In the genomic region with DNA sequence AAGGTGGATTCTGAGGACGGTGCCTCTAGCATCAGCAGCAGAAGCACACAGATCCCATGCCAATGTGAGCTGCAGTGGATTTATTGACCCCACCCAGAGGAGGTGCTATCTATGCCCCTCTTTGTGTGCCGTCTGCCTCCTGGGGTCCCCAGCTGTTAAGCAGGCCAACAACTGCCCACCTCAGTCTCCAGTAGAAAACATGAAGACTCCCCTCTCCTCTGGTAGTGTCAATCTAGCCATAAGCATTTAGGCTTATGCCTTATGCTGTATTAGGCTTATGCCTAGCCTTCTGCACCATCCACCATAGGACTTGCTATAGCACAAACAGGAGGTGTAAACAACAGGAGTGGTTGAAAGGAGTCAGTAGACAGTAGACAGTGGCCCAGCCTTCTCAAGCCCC, we compare ENCODE assay signal across 1 cellular context.
TF ChIP-seq lines count a peak whose summit lies in the region.

No MANE protein-coding gene starts in this region.

TF ChIP-seq in HepG2, 621 proteins besides CTCF, POLR2A, EP300 and RAD21:
- TF ChIP-seq DPF2 (CRISPR knock-in tag; IDR thresholded peaks at IDR 0.05; ENCODE audit: borderline replicate concordance, low read depth), result no peak
- TF ChIP-seq, protein P1, sequence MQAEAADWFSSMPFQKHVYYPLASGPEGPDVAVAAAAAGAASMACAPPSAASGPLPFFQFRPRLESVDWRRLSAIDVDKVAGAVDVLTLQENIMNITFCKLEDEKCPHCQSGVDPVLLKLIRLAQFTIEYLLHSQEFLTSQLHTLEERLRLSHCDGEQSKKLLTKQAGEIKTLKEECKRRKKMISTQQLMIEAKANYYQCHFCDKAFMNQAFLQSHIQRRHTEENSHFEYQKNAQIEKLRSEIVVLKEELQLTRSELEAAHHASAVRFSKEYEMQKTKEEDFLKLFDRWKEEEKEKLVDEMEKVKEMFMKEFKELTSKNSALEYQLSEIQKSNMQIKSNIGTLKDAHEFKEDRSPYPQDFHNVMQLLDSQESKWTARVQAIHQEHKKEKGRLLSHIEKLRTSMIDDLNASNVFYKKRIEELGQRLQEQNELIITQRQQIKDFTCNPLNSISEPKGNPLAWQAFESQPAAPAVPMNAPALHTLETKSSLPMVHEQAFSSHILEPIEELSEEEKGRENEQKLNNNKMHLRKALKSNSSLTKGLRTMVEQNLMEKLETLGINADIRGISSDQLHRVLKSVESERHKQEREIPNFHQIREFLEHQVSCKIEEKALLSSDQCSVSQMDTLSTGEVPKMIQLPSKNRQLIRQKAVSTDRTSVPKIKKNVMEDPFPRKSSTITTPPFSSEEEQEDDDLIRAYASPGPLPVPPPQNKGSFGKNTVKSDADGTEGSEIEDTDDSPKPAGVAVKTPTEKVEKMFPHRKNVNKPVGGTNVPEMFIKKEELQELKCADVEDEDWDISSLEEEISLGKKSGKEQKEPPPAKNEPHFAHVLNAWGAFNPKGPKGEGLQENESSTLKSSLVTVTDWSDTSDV (CRISPR knock-in tag; IDR thresholded peaks at IDR 0.05), result no peak
- TF ChIP-seq PAF1 (CRISPR knock-in tag; IDR thresholded peaks at IDR 0.05), result no peak
- no peak for TF ChIP-seq FOSL2 (CRISPR knock-in tag; IDR thresholded peaks at IDR 0.05)
- no peak for TF ChIP-seq RFX5 (IDR thresholded peaks at IDR 0.05; ENCODE audit: low read depth, low read length)
- TF ChIP-seq MLLT10 (CRISPR knock-in tag; IDR thresholded peaks at IDR 0.05), result no peak
- TF ChIP-seq, protein P2, sequence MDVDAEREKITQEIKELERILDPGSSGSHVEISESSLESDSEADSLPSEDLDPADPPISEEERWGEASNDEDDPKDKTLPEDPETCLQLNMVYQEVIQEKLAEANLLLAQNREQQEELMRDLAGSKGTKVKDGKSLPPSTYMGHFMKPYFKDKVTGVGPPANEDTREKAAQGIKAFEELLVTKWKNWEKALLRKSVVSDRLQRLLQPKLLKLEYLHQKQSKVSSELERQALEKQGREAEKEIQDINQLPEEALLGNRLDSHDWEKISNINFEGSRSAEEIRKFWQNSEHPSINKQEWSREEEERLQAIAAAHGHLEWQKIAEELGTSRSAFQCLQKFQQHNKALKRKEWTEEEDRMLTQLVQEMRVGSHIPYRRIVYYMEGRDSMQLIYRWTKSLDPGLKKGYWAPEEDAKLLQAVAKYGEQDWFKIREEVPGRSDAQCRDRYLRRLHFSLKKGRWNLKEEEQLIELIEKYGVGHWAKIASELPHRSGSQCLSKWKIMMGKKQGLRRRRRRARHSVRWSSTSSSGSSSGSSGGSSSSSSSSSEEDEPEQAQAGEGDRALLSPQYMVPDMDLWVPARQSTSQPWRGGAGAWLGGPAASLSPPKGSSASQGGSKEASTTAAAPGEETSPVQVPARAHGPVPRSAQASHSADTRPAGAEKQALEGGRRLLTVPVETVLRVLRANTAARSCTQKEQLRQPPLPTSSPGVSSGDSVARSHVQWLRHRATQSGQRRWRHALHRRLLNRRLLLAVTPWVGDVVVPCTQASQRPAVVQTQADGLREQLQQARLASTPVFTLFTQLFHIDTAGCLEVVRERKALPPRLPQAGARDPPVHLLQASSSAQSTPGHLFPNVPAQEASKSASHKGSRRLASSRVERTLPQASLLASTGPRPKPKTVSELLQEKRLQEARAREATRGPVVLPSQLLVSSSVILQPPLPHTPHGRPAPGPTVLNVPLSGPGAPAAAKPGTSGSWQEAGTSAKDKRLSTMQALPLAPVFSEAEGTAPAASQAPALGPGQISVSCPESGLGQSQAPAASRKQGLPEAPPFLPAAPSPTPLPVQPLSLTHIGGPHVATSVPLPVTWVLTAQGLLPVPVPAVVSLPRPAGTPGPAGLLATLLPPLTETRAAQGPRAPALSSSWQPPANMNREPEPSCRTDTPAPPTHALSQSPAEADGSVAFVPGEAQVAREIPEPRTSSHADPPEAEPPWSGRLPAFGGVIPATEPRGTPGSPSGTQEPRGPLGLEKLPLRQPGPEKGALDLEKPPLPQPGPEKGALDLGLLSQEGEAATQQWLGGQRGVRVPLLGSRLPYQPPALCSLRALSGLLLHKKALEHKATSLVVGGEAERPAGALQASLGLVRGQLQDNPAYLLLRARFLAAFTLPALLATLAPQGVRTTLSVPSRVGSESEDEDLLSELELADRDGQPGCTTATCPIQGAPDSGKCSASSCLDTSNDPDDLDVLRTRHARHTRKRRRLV (CRISPR knock-in tag; IDR thresholded peaks at IDR 0.05), result no peak
- no peak for TF ChIP-seq FOXK1 (CRISPR knock-in tag; IDR thresholded peaks at IDR 0.05; ENCODE audit: borderline replicate concordance, low read depth)
- TF ChIP-seq ADNP (CRISPR knock-in tag; IDR thresholded peaks at IDR 0.05), result no peak
- TF ChIP-seq ZNF431 (CRISPR knock-in tag; IDR thresholded peaks at IDR 0.05; ENCODE audit: borderline replicate concordance, low read depth), result no peak
- TF ChIP-seq BCL6 (CRISPR knock-in tag; IDR thresholded peaks at IDR 0.05), result no peak
- no peak for TF ChIP-seq KAT7 (CRISPR knock-in tag; IDR thresholded peaks at IDR 0.05; ENCODE audit: borderline replicate concordance)
- TF ChIP-seq JUN (CRISPR knock-in tag; IDR thresholded peaks at IDR 0.05), result no peak
- no peak for TF ChIP-seq MEIS1 (CRISPR knock-in tag; IDR thresholded peaks at IDR 0.05; ENCODE audit: borderline replicate concordance)
- no peak for TF ChIP-seq ZNF124 (CRISPR knock-in tag; IDR thresholded peaks at IDR 0.05)
- TF ChIP-seq ZNF678 (CRISPR knock-in tag; IDR thresholded peaks at IDR 0.05), result no peak
- no peak for TF ChIP-seq RARG (CRISPR knock-in tag; IDR thresholded peaks at IDR 0.05; ENCODE audit: low read depth)
- TF ChIP-seq, protein P3, sequence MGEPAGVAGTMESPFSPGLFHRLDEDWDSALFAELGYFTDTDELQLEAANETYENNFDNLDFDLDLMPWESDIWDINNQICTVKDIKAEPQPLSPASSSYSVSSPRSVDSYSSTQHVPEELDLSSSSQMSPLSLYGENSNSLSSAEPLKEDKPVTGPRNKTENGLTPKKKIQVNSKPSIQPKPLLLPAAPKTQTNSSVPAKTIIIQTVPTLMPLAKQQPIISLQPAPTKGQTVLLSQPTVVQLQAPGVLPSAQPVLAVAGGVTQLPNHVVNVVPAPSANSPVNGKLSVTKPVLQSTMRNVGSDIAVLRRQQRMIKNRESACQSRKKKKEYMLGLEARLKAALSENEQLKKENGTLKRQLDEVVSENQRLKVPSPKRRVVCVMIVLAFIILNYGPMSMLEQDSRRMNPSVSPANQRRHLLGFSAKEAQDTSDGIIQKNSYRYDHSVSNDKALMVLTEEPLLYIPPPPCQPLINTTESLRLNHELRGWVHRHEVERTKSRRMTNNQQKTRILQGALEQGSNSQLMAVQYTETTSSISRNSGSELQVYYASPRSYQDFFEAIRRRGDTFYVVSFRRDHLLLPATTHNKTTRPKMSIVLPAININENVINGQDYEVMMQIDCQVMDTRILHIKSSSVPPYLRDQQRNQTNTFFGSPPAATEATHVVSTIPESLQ (CRISPR knock-in tag; conservative IDR thresholded peaks at IDR 0.05), result no peak
